20 cellular contexts compared by ENCODE assay signal in the genomic region with DNA sequence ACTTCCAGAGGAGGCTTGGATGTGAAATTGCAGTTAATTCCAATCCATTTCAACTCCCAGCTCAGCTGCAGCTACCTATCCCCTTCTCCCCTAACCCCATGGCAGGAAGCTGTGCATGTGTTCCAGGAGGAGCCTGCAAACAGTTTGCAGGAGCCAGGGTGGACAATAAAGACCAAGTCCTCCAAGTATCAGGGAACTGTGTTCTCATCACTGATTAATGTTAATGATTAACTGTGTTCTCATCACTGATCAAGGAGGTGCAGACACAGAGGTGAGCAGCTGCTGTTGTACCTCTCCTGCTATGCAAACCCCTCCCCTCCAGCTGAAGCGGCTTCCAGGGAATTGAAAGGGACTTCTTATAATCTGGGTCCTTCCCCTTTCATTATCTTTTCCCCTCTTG. TPM values are rescaled to one million over a fixed set of nuclear protein-coding genes. Genes with fewer than 3 reads are reported as not detected.
"Had no signal": no experiment of that assay in that cellular context is flagged by ENCODE, and none has a peak within 500 bp of the region (broad histone marks: within the 10 kb centered on the region; RNA-seq: fewer than 3 reads in every experiment).

No MANE protein-coding gene starts in this region.

- H3K27ac ChIP-seq: ascending aorta, heart right ventricle, tibial artery, vagina had no signal

- H3K4me1 ChIP-seq: ascending aorta, heart right ventricle, tibial artery, vagina had no signal

- FAIRE-seq: bronchial epithelial cell, endothelial cell of umbilical vein had no signal

- H3K27ac Mint-ChIP-seq: activated naive CD8-positive, alpha-beta T cell treated with anti-CD3 and anti-CD28 coated beads, Interleukin-2, amount 50 U/mL, for 24 hours; natural killer cell treated with Interleukin-12 subunit alpha and Interleukin-12 subunit beta and Interleukin-15 and Interleukin-18, amount 100 ng/mL, for 72 hours; stimulated activated effector memory CD8-positive, alpha-beta T cell treated with anti-CD3 and anti-CD28 coated beads, Interleukin-12 subunit alpha, Interleukin-12 subunit beta, amount 100 ng/mL, for 72 hours had no signal

- H3K4me3 ChIP-seq: ascending aorta, heart right ventricle, smooth muscle cell, tibial artery, vagina had no signal

- H3K9me3 Mint-ChIP-seq: activated naive CD8-positive, alpha-beta T cell treated with anti-CD3 and anti-CD28 coated beads, Interleukin-2, amount 50 U/mL, for 24 hours; activated T-cell treated with anti-CD3 and anti-CD28 coated beads, Interleukin-2, amount 50 U/mL, for 72 hours; natural killer cell treated with Interleukin-12 subunit alpha and Interleukin-12 subunit beta and Interleukin-15 and Interleukin-18, amount 100 ng/mL, for 72 hours; stimulated activated effector memory CD8-positive, alpha-beta T cell treated with anti-CD3 and anti-CD28 coated beads, Interleukin-12 subunit alpha, Interleukin-12 subunit beta, amount 100 ng/mL, for 72 hours had no signal

- H3K4me3 Mint-ChIP-seq: activated naive CD8-positive, alpha-beta T cell treated with anti-CD3 and anti-CD28 coated beads, Interleukin-2, amount 50 U/mL, for 24 hours; activated T-cell treated with anti-CD3 and anti-CD28 coated beads, Interleukin-2, amount 50 U/mL, for 72 hours; natural killer cell treated with Interleukin-12 subunit alpha and Interleukin-12 subunit beta and Interleukin-15 and Interleukin-18, amount 100 ng/mL, for 72 hours; stimulated activated effector memory CD8-positive, alpha-beta T cell treated with anti-CD3 and anti-CD28 coated beads, Interleukin-12 subunit alpha, Interleukin-12 subunit beta, amount 100 ng/mL, for 72 hours had no signal

- H3K27me3 Mint-ChIP-seq: activated naive CD8-positive, alpha-beta T cell treated with anti-CD3 and anti-CD28 coated beads, Interleukin-2, amount 50 U/mL, for 24 hours; natural killer cell treated with Interleukin-12 subunit alpha and Interleukin-12 subunit beta and Interleukin-15 and Interleukin-18, amount 100 ng/mL, for 72 hours had no signal

- H3K27me3 ChIP-seq: ascending aorta, heart right ventricle, tibial artery, vagina had no signal

- ATAC-seq: activated CD4-positive, CD25-positive, alpha-beta regulatory T cell treated with anti-CD3 and anti-CD28 coated beads, Interleukin-2, amount 50 U/mL, for 24 hours; activated naive CD8-positive, alpha-beta T cell treated with anti-CD3 and anti-CD28 coated beads, Interleukin-2, amount 50 U/mL, for 24 hours; activated T-cell treated with anti-CD3 and anti-CD28 coated beads, Interleukin-2, amount 50 U/mL, for 72 hours; heart right ventricle; natural killer cell treated with Interleukin-12 subunit alpha and Interleukin-12 subunit beta and Interleukin-15 and Interleukin-18, amount 100 ng/mL, for 72 hours; stimulated activated effector memory CD8-positive, alpha-beta T cell treated with anti-CD3 and anti-CD28 coated beads, Interleukin-12 subunit alpha, Interleukin-12 subunit beta, amount 100 ng/mL, for 72 hours had no signal

- DNase-seq: activated CD4-positive, alpha-beta T cell treated with anti-CD3 and anti-CD28 coated beads, Interleukin-2, amount 50 U/mL, for 4 hours; activated naive CD8-positive, alpha-beta T cell treated with anti-CD3 and anti-CD28 coated beads, Interleukin-2, amount 50 U/mL, for 24 hours; activated T-cell treated with anti-CD3 and anti-CD28 coated beads, Interleukin-2, amount 50 U/mL, for 72 hours; foreskin melanocyte; heart right ventricle; kidney glomerular epithelial cell; occipital lobe; retina; T-helper 2 cell; tibial artery had no signal

- H3K9me3 ChIP-seq: ascending aorta, heart right ventricle, tibial artery, vagina had no signal

RNA-seq across cellular contexts. Expression of a gene that starts 19.2 kb away (rescaled TPM):
- total RNA-seq: activated T-cell treated with anti-CD3 and anti-CD28 coated beads, Interleukin-2, amount 50 U/mL, for 72 hours; ascending aorta; bronchial epithelial cell; chondrocyte; endothelial cell of umbilical vein; heart right ventricle; lung microvascular endothelial cell; natural killer cell treated with Interleukin-12 subunit alpha and Interleukin-12 subunit beta and Interleukin-15 and Interleukin-18, amount 100 ng/mL, for 72 hours; occipital lobe; vagina had no signal
- polyA plus RNA-seq: endothelial cell of umbilical vein had no signal
